Comparison of ENCODE assay signal across 9 cellular contexts in genomic region chr1:182602945-182603645, GRCh38. TPM values are rescaled to one million over a fixed set of nuclear protein-coding genes. Genes with fewer than 3 reads are reported as not detected.
DNase-seq lines count a peak whose midpoint lies in the region; ATAC-seq and TF ChIP-seq lines count a peak whose summit lies in the region.
"Had no signal": no experiment of that assay in that cellular context is flagged by ENCODE, and none has a peak within 500 bp of the region (broad histone marks: within the 10 kb centered on the region; RNA-seq: fewer than 3 reads in every experiment).

No MANE protein-coding gene starts in this region.

- no peaks in the 10 kb centered on the region for H3K27me3 ChIP-seq in esophagus squamous epithelium

- peaks cover 4 to 42% (median 17%) of the 10 kb centered on the region in 3 donors for H3K4me1 ChIP-seq in esophagus squamous epithelium
- H3K4me1 ChIP-seq: parathyroid adenoma had no signal

- ATAC-seq in stimulated activated naive B cell treated with anti-CD40 and anti-IgM and Interleukin-4, amounts not matched to agents 10 μg/mL and 1 μg/mL and 100 μg/mL, for 72 hours (replicated peaks): peak; percentile 59 to 68
- no peak for ATAC-seq in GM19395 (IDR thresholded peaks at IDR 0.05; ENCODE audit: unreplicated experiment)
- no peak for ATAC-seq in GM18858 (IDR thresholded peaks at IDR 0.05; ENCODE audit: unreplicated experiment)

- intact Hi-C loops in esophagus squamous epithelium (cut with DNase I): no loop called here

- H3K27ac ChIP-seq in esophagus squamous epithelium: peak overlapping the region; percentile 2 to 71 (median 46)
- H3K27ac ChIP-seq: parathyroid adenoma had no signal

- H3K27ac Mint-ChIP-seq in stimulated activated naive B cell treated with anti-CD40 and anti-IgM and Interleukin-4, amounts not matched to agents 10 μg/mL and 1 μg/mL and 100 μg/mL, for 72 hours: peak overlapping the region; percentile 92

- no peak for TF ChIP-seq POLR2A in esophagus squamous epithelium (IDR thresholded peaks at IDR 0.05)

- no peak for TF ChIP-seq CTCF in esophagus squamous epithelium (IDR thresholded peaks at IDR 0.05)

- H3K4me3 ChIP-seq in esophagus squamous epithelium: peak overlapping the region in 3 of 4 donors; percentile 46 to 73 (median 50)

- DNase-seq in NCI-H82 (lab: John Stamatoyannopoulos, UW) (peak; percentile 49), NCI-H82 treated with DMSO at 0.1 percent for 48 hours (lab: John Stamatoyannopoulos, UW; ENCODE audit: unreplicated experiment) (no peak), RKO (ENCODE audit: low spot score) (peak; percentile 37), esophagus squamous epithelium (lab: John Stamatoyannopoulos, UW) (no peak)
- DNase-seq in stimulated activated naive B cell treated with anti-CD40 and anti-IgM and Interleukin-4, amounts not matched to agents 10 μg/mL and 1 μg/mL and 100 μg/mL, for 72 hours: peak; percentile 15
- no peak for DNase-seq in effector CD8-positive, alpha-beta T cell (lab: John Stamatoyannopoulos, UW)

- H3K4me3 Mint-ChIP-seq in stimulated activated naive B cell treated with anti-CD40 and anti-IgM and Interleukin-4, amounts not matched to agents 10 μg/mL and 1 μg/mL and 100 μg/mL, for 72 hours: no peak overlapping the region

- H3K4me1 Mint-ChIP-seq in stimulated activated naive B cell treated with anti-CD40 and anti-IgM and Interleukin-4, amounts not matched to agents 10 μg/mL and 1 μg/mL and 100 μg/mL, for 72 hours: peaks cover 10 to 20% of the 10 kb centered on the region in 2 donors

- no peaks in the 10 kb centered on the region for H3K9me3 ChIP-seq in esophagus squamous epithelium

- peaks cover 3 to 5% of the 10 kb centered on the region in 2 donors for H3K27me3 Mint-ChIP-seq in stimulated activated naive B cell treated with anti-CD40 and anti-IgM and Interleukin-4, amounts not matched to agents 10 μg/mL and 1 μg/mL and 100 μg/mL, for 72 hours

- WGBS in esophagus squamous epithelium, 2 donors: 56 to 63% methylated on average over 9 to 10 of the region's 10 CpGs

- peaks cover 0 to 14% (median 0%) of the 10 kb centered on the region in 3 donors for H3K36me3 ChIP-seq in esophagus squamous epithelium

- H3K36me3 Mint-ChIP-seq in stimulated activated naive B cell treated with anti-CD40 and anti-IgM and Interleukin-4, amounts not matched to agents 10 μg/mL and 1 μg/mL and 100 μg/mL, for 72 hours: peaks cover 3 to 11% of the 10 kb centered on the region in 2 donors

- no peaks in the 10 kb centered on the region for H3K9me3 Mint-ChIP-seq in stimulated activated naive B cell treated with anti-CD40 and anti-IgM and Interleukin-4, amounts not matched to agents 10 μg/mL and 1 μg/mL and 100 μg/mL, for 72 hours

RNA-seq across cellular contexts. Expression of gene RGS16, which starts 1.1 kb away (rescaled TPM):
- total RNA-seq in esophagus squamous epithelium: 1 to 10 TPM; 1.1 to 2.2 (median 1.3) TPM

RNA-seq across cellular contexts. Expression of gene RNASEL, which starts 14.0 kb away (rescaled TPM):
- total RNA-seq in esophagus squamous epithelium: 1 to 10 TPM; 5.6 to 9.5 (median 7.5) TPM

Comparison
In these comparisons a context has a peak if more than half of its experiments do, and no peak if none do; other contexts are left out.
1. DNase-seq: peak in NCI-H82 (single experiment), RKO (single experiment) and stimulated activated naive B cell treated with anti-CD40 and anti-IgM and Interleukin-4, amounts not matched to agents 10 μg/mL and 1 μg/mL and 100 μg/mL, for 72 hours (single experiment); none in NCI-H82 treated with DMSO at 0.1 percent for 48 hours (single experiment), esophagus squamous epithelium (single experiment) and effector CD8-positive, alpha-beta T cell (single experiment).
2. ATAC-seq: peak in stimulated activated naive B cell treated with anti-CD40 and anti-IgM and Interleukin-4, amounts not matched to agents 10 μg/mL and 1 μg/mL and 100 μg/mL, for 72 hours (2 of 2); none in GM19395 (single experiment) and GM18858 (single experiment).